11 cellular contexts compared by ENCODE assay signal in genomic region chr16:66611911-66612310, GRCh38. TPM values are rescaled to one million over a fixed set of nuclear protein-coding genes. Genes with fewer than 3 reads are reported as not detected.
"Had no signal": no experiment of that assay in that cellular context is flagged by ENCODE, and none has a peak within 500 bp of the region (broad histone marks: within the 10 kb centered on the region; RNA-seq: fewer than 3 reads in every experiment).

No MANE protein-coding gene starts in this region.

RNA-seq across cellular contexts. Expression of gene CMTM2, which starts 32.6 kb away (rescaled TPM):
- total RNA-seq: occipital lobe, osteoblast, pulmonary artery endothelial cell, right atrium auricular region, smooth muscle cell, stomach, subcutaneous adipose tissue, tibial nerve, ureter, vagina had no signal
- polyA plus RNA-seq: naive thymus-derived CD4-positive, alpha-beta T cell; smooth muscle cell had no signal

RNA-seq across cellular contexts. Expression of gene CMTM1, which starts 45.7 kb away (rescaled TPM):
- total RNA-seq: stomach, vagina had no signal
